1 cellular context compared by ENCODE assay signal in genomic region chr3:143814358-143814968, GRCh38.
A peak's percentile ranks its signal among the peaks of the same experiment; 100 is the strongest.
TF ChIP-seq lines count a peak whose summit lies in the region.

No MANE protein-coding gene starts in this region.

TF ChIP-seq in GM12878, 131 proteins besides CTCF, POLR2A, EP300 and RAD21 (continued from another document):
- TF ChIP-seq, protein P1, sequence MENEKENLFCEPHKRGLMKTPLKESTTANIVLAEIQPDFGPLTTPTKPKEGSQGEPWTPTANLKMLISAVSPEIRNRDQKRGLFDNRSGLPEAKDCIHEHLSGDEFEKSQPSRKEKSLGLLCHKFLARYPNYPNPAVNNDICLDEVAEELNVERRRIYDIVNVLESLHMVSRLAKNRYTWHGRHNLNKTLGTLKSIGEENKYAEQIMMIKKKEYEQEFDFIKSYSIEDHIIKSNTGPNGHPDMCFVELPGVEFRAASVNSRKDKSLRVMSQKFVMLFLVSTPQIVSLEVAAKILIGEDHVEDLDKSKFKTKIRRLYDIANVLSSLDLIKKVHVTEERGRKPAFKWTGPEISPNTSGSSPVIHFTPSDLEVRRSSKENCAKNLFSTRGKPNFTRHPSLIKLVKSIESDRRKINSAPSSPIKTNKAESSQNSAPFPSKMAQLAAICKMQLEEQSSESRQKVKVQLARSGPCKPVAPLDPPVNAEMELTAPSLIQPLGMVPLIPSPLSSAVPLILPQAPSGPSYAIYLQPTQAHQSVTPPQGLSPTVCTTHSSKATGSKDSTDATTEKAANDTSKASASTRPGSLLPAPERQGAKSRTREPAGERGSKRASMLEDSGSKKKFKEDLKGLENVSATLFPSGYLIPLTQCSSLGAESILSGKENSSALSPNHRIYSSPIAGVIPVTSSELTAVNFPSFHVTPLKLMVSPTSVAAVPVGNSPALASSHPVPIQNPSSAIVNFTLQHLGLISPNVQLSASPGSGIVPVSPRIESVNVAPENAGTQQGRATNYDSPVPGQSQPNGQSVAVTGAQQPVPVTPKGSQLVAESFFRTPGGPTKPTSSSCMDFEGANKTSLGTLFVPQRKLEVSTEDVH (IDR thresholded peaks at IDR 0.05; ENCODE audit: low read depth, partially characterized antibody) = no peak
- TF ChIP-seq IRF4 (IDR thresholded peaks at IDR 0.05; ENCODE audit: low read depth, low read length) (no peak), FOXM1 (IDR thresholded peaks at IDR 0.05; ENCODE audit: low read depth, low read length) (peak; percentile 42; the same call in 1 of the 2 replicates), PAX8 (IDR thresholded peaks at IDR 0.05) (no peak), CHD4 (IDR thresholded peaks at IDR 0.05) (no peak), JUNB (IDR thresholded peaks at IDR 0.05) (peak; percentile 65), BRCA1 (IDR thresholded peaks at IDR 0.05; ENCODE audit: low read depth, low read length) (no peak), USF1 (IDR thresholded peaks at IDR 0.05; ENCODE audit: borderline replicate concordance, extremely low read length, insufficient read depth, low read depth, low read length) (no peak), FOS (IDR thresholded peaks at IDR 0.05; ENCODE audit: borderline replicate concordance, extremely low read depth, insufficient read length) (no peak), RUNX3 (IDR thresholded peaks at IDR 0.05; ENCODE audit: low read length) (peak; percentile 80), ZBTB11 (CRISPR knock-in tag; IDR thresholded peaks at IDR 0.05) (no peak), CREM (IDR thresholded peaks at IDR 0.05; ENCODE audit: low read depth) (peak; percentile 9; the same call in 1 of the 2 replicates), KLF5 (IDR thresholded peaks at IDR 0.05; ENCODE audit: partially characterized antibody) (no peak), POLR2AphosphoS5 (IDR thresholded peaks at IDR 0.05; ENCODE audit: low read length) (no peak), RB1 (IDR thresholded peaks at IDR 0.05; ENCODE audit: borderline replicate concordance) (no peak), NR2F1 (conservative IDR thresholded peaks at IDR 0.05) (no peak), STAT3 (IDR thresholded peaks at IDR 0.05; ENCODE audit: low read depth, low read length) (no peak), PML (IDR thresholded peaks at IDR 0.05; ENCODE audit: low read length) (no peak), ETV6 (conservative IDR thresholded peaks at IDR 0.05 in 1 of 2, IDR thresholded peaks at IDR 0.05 in 1 of 2; ENCODE audit: borderline replicate concordance in 1 of 2, low read depth in 1 of 2) (0 out of 4 replicates have a peak, but pooled peaks of 1 of the 2 experiments have one; percentile 19), ZNF207 (IDR thresholded peaks at IDR 0.05; ENCODE audit: borderline replicate concordance) (no peak), KAT2A (conservative IDR thresholded peaks at IDR 0.05; ENCODE audit: control insufficient read depth, low read depth, low read length) (no peak), STAT1 (conservative IDR thresholded peaks at IDR 0.05) (no peak), SPI1 (IDR thresholded peaks at IDR 0.05; ENCODE audit: borderline replicate concordance, insufficient read depth, low read depth, low read length) (peak; percentile 40; the same call in 1 of the 2 replicates), PAX5 (IDR thresholded peaks at IDR 0.05; ENCODE audit: borderline replicate concordance, low read depth, low read length) (no peak), IKZF1 (conservative IDR thresholded peaks at IDR 0.05) (no peak), ASH2L (IDR thresholded peaks at IDR 0.05; ENCODE audit: borderline replicate concordance, low read depth) (no peak), HDAC6 (IDR thresholded peaks at IDR 0.05; ENCODE audit: unreplicated experiment) (no peak), CEBPB (IDR thresholded peaks at IDR 0.05; ENCODE audit: borderline replicate concordance in 1 of 2, low read depth in 2 of 2, low read length in 2 of 2) (no peak), SUPT20H (IDR thresholded peaks at IDR 0.05; ENCODE audit: borderline replicate concordance, control insufficient read depth, low read depth, low read length) (no peak), NR2C1 (IDR thresholded peaks at IDR 0.05) (no peak), POU2F2 (IDR thresholded peaks at IDR 0.05; ENCODE audit: borderline replicate concordance, low read depth, low read length) (no peak), CREB1 (IDR thresholded peaks at IDR 0.05; ENCODE audit: low read depth) (no peak), SIX5 (IDR thresholded peaks at IDR 0.05; ENCODE audit: low read depth, low read length, severe bottlenecking) (no peak), BMI1 (IDR thresholded peaks at IDR 0.05; ENCODE audit: borderline replicate concordance) (no peak), TARDBP (IDR thresholded peaks at IDR 0.05; ENCODE audit: borderline replicate concordance) (no peak), ZNF687 (IDR thresholded peaks at IDR 0.05) (no peak), HDAC2 (IDR thresholded peaks at IDR 0.05) (no peak), CBX3 (IDR thresholded peaks at IDR 0.05; ENCODE audit: borderline replicate concordance, low read depth) (no peak), WRNIP1 (IDR thresholded peaks at IDR 0.05; ENCODE audit: borderline replicate concordance, low read depth, low read length) (no peak), LARP7 (IDR thresholded peaks at IDR 0.05) (no peak), TAF1 (IDR thresholded peaks at IDR 0.05; ENCODE audit: borderline replicate concordance, low read depth, low read length) (no peak), IRF5 (IDR thresholded peaks at IDR 0.05; ENCODE audit: borderline replicate concordance) (no peak), NFYA (IDR thresholded peaks at IDR 0.05; ENCODE audit: borderline replicate concordance, low read depth, low read length) (no peak), HDGF (IDR thresholded peaks at IDR 0.05) (no peak), SREBF2 (IDR thresholded peaks at IDR 0.05; ENCODE audit: low read length) (no peak), RBBP5 (conservative IDR thresholded peaks at IDR 0.05) (no peak), TCF7 (IDR thresholded peaks at IDR 0.05; ENCODE audit: borderline replicate concordance) (no peak), SMARCA5 (IDR thresholded peaks at IDR 0.05) (no peak), DPF2 (IDR thresholded peaks at IDR 0.05) (no peak), EED (IDR thresholded peaks at IDR 0.05; ENCODE audit: low read depth) (peak; percentile 62; the same call in 1 of the 2 replicates), NFXL1 (IDR thresholded peaks at IDR 0.05; ENCODE audit: borderline replicate concordance) (no peak)
- TF ChIP-seq, protein P2, sequence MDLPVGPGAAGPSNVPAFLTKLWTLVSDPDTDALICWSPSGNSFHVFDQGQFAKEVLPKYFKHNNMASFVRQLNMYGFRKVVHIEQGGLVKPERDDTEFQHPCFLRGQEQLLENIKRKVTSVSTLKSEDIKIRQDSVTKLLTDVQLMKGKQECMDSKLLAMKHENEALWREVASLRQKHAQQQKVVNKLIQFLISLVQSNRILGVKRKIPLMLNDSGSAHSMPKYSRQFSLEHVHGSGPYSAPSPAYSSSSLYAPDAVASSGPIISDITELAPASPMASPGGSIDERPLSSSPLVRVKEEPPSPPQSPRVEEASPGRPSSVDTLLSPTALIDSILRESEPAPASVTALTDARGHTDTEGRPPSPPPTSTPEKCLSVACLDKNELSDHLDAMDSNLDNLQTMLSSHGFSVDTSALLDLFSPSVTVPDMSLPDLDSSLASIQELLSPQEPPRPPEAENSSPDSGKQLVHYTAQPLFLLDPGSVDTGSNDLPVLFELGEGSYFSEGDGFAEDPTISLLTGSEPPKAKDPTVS (IDR thresholded peaks at IDR 0.05; ENCODE audit: low read depth, low read length) = no peak
- TF ChIP-seq, protein P3, sequence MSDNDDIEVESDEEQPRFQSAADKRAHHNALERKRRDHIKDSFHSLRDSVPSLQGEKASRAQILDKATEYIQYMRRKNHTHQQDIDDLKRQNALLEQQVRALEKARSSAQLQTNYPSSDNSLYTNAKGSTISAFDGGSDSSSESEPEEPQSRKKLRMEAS (IDR thresholded peaks at IDR 0.05; ENCODE audit: low read depth, low read length) = no peak
- TF ChIP-seq, protein P4, sequence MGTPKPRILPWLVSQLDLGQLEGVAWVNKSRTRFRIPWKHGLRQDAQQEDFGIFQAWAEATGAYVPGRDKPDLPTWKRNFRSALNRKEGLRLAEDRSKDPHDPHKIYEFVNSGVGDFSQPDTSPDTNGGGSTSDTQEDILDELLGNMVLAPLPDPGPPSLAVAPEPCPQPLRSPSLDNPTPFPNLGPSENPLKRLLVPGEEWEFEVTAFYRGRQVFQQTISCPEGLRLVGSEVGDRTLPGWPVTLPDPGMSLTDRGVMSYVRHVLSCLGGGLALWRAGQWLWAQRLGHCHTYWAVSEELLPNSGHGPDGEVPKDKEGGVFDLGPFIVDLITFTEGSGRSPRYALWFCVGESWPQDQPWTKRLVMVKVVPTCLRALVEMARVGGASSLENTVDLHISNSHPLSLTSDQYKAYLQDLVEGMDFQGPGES (IDR thresholded peaks at IDR 0.05) = no peak
TF ChIP-seq in GM12878: peak in this region for 8.
